14 cellular contexts compared by ENCODE assay signal in the genomic region with DNA sequence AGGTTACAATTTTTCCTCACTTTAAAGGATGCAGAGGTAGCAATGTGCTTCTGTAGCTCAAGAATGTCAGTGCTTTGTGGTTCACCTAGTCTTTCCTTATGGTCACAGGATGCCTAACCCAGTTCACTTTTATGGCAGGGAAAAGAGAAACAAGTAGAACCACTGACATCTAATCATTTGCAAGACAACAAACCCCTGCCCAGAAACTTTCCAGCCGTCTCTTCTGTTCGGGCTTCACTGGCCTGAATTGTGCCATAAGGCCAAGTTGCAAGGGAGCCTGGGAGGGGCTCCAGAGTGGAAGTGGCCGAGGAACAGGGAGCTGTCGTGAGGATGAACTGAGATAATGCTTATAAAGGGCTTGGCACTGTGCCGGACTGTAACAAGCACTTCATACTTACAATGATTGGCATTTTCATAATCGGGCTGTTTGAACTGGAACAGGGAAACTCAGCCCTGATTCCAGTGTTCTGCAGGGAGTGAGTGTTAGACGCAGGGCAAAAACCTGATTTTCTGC.
DNase-seq lines count a peak whose midpoint lies in the region; ATAC-seq, FAIRE-seq and TF ChIP-seq lines count a peak whose summit lies in the region.
"Had no signal": no experiment of that assay in that cellular context is flagged by ENCODE, and none has a peak within 500 bp of the region (broad histone marks: within the 10 kb centered on the region; RNA-seq: fewer than 3 reads in every experiment).

No MANE protein-coding gene starts in this region.

- CTCF ChIA-PET in K562 (lab: Yijun Ruan, JAX; ENCODE audit: low intra/inter-chr PET ratio): no interaction called here
- CTCF ChIA-PET in PC-9 (lab: Charles Lee): no interaction called here

- no peak for TF ChIP-seq POLR2A in K562 (conservative IDR thresholded peaks at IDR 0.05)

- H4K20me1 ChIP-seq in Loucy (ENCODE audit: insufficient read depth, low read length, poor library complexity, severe bottlenecking): no peaks in the 10 kb centered on the region
- no peaks in the 10 kb centered on the region for H4K20me1 ChIP-seq in K562 (replicated peaks; ENCODE audit: control insufficient read depth, insufficient read depth, low read length)
- no peaks in the 10 kb centered on the region for H4K20me1 ChIP-seq in PC-9 (ENCODE audit: insufficient read depth)

- no peaks in the 10 kb centered on the region for H3K9me3 ChIP-seq in Loucy (ENCODE audit: insufficient read depth, low read depth, low read length)
- H3K9me3 ChIP-seq in K562 (replicated peaks; ENCODE audit: control insufficient read depth, insufficient read depth, low read depth, low read length): no peaks in the 10 kb centered on the region
- H3K9me3 ChIP-seq in mucosa of descending colon: no peaks in the 10 kb centered on the region
- no peaks in the 10 kb centered on the region for H3K9me3 ChIP-seq in PC-9 (ENCODE audit: insufficient read depth, low read depth)
- H3K9me3 ChIP-seq: gastrocnemius medialis had no signal

- no peaks in the 10 kb centered on the region for H3K79me2 ChIP-seq in Loucy (ENCODE audit: insufficient read depth, low read length)
- H3K79me2 ChIP-seq in K562 (ENCODE audit: control insufficient read depth, insufficient read depth, low read length): no peaks in the 10 kb centered on the region
- no peaks in the 10 kb centered on the region for H3K79me2 ChIP-seq in PC-9 (ENCODE audit: low read depth)

- no peak for TF ChIP-seq RAD21 in K562 (CRISPR knock-in tag; conservative IDR thresholded peaks at IDR 0.05 in 1 of 2, IDR thresholded peaks at IDR 0.05 in 1 of 2)

- in situ Hi-C loops in K562 (cut with MboI): no loop called here

- H3K27ac ChIP-seq in K562 (ENCODE audit: extremely low read depth, low read depth, low read length): no peak overlapping the region
- H3K27ac ChIP-seq in PC-9: no peak overlapping the region
- H3K27ac ChIP-seq: gastrocnemius medialis, KMS-11 had no signal

- H3K36me3 ChIP-seq in Loucy (ENCODE audit: insufficient read depth, low read length) (no peaks in the 10 kb centered on the region), K562 (ENCODE audit: control insufficient read depth, insufficient read depth, low read length) (no peaks in the 10 kb centered on the region), mucosa of descending colon (ENCODE audit: low read depth) (no peaks in the 10 kb centered on the region), PC-9 (ENCODE audit: low read depth) (no peaks in the 10 kb centered on the region)
- H3K36me3 ChIP-seq: gastrocnemius medialis had no signal

- no peak overlapping the region for H3K4me3 ChIP-seq in AG10803 (ENCODE audit: low read length)
- H3K4me3 ChIP-seq in Loucy (ENCODE audit: low read length, poor library complexity, severe bottlenecking): no peak overlapping the region
- no peak overlapping the region for H3K4me3 ChIP-seq in K562
- H3K4me3 ChIP-seq in mucosa of descending colon: no peak overlapping the region
- no peak overlapping the region for H3K4me3 ChIP-seq in PC-9
- H3K4me3 ChIP-seq: gastrocnemius medialis had no signal

- 24% methylated on average over 7 of the region's 7 CpGs for WGBS in K562 (ENCODE audit: insufficient coverage, low coverage, missing lambda C conversion rate)

- ATAC-seq in K562 (peak; percentile 67), mucosa of descending colon (peak; percentile 89), GM18502 (IDR thresholded peaks at IDR 0.05; ENCODE audit: poor library complexity, unreplicated experiment) (no peak)
- ATAC-seq: gastrocnemius medialis; stimulated activated memory B cell treated with anti-CD40 and anti-IgM and Interleukin-4, amounts not matched to agents 10 μg/mL and 1 μg/mL and 100 μg/mL, for 72 hours had no signal

- DNase-seq in AG10803 (ENCODE audit: low read depth) (peak; percentile 17), K562 (ENCODE audit: extremely low read depth in 1 of 4, low spot score in 3 of 4) (peak in 1 of 4 experiments; percentile 47), mucosa of descending colon (peak; percentile 71 to 89 (median 74)), PC-9 (no peak), DMS79 treated with DMSO at 0.1 percent for 48 hours (lab: John Stamatoyannopoulos, UW) (no peak), SW 1271 (lab: John Stamatoyannopoulos, UW) (no peak)
- DNase-seq: CD4-positive, CD25-positive, alpha-beta regulatory T cell; gastrocnemius medialis; mesendoderm; NCI-H526 had no signal

- H3K9me2 ChIP-seq in Loucy (replicated peaks; ENCODE audit: low read depth, low read length): no peaks in the 10 kb centered on the region
- H3K9me2 ChIP-seq in PC-9 (ENCODE audit: insufficient read depth): no peaks in the 10 kb centered on the region

- no peaks in the 10 kb centered on the region; the same call in 1 of the 2 replicates for H3F3A ChIP-seq in Loucy (ENCODE audit: low read depth)
- peaks cover 4% of the 10 kb centered on the region for H3F3A ChIP-seq in PC-9 (ENCODE audit: insufficient read depth, low read depth)

- no peak for FAIRE-seq in K562 (lab: Jason Lieb, UNC)

- POLR2A ChIA-PET in K562 (lab: Yijun Ruan, JAX): interaction anchor here (1.8 kb wide), 1 partner anchor 9 kb away, joined by 8 read pairs; no protein-coding TSS in a partner anchor
- POLR2A ChIA-PET in PC-9 (lab: Charles Lee; ENCODE audit: unreplicated experiment): interaction anchor here (0.6 to 0.7 kb wide), 3 partner anchors 7 to 83 kb away, joined by 3 to 5 read pairs (median 4); no protein-coding TSS in a partner anchor

- H3K4me2 ChIP-seq in Loucy (ENCODE audit: low read depth, low read length, poor library complexity, severe bottlenecking) (peak overlapping the region; percentile 22), K562 (ENCODE audit: insufficient read depth, low read length) (peak overlapping the region; percentile 23; the same call in 1 of the 2 replicates), PC-9 (no peak overlapping the region)
- H3K4me2 ChIP-seq: KMS-11 had no signal

- H3K27me3 ChIP-seq in Loucy (ENCODE audit: insufficient read depth, low read length, poor library complexity, severe bottlenecking): no peaks in the 10 kb centered on the region
- H3K27me3 ChIP-seq in K562 (ENCODE audit: control insufficient read depth in 2 of 2, insufficient read depth in 2 of 2, low read length in 2 of 2): no peaks in the 10 kb centered on the region
- H3K27me3 ChIP-seq in PC-9 (ENCODE audit: insufficient read depth, low read depth): no peaks in the 10 kb centered on the region
- H3K27me3 ChIP-seq: gastrocnemius medialis had no signal

- H2AFZ ChIP-seq in Loucy (ENCODE audit: low read length) (peak overlapping the region; percentile 47), K562 (ENCODE audit: low read depth, low read length) (peak overlapping the region; percentile 77), PC-9 (no peak overlapping the region)

- H3K9me1 ChIP-seq in K562 (ENCODE audit: control insufficient read depth, insufficient read depth, low read length): no peaks in the 10 kb centered on the region

- intact Hi-C loops in K562 (cut with micrococcal nuclease): no loop called here
- intact Hi-C loops in mucosa of descending colon (cut with DNase I, micrococcal nuclease): no loop called here
- intact Hi-C loops in PC-9 (cut with micrococcal nuclease; ENCODE audit: unreplicated experiment): no loop called here

- H3K9ac ChIP-seq in Loucy (ENCODE audit: low read depth, low read length, poor library complexity, severe bottlenecking): no peak overlapping the region
- H3K9ac ChIP-seq in K562 (ENCODE audit: insufficient read depth in 1 of 2, low read depth in 2 of 2, low read length in 2 of 2): no peak overlapping the region; a peak in 1 of 4 replicates
- H3K9ac ChIP-seq: KMS-11 had no signal

- no peak for TF ChIP-seq EP300 in K562 (IDR thresholded peaks at IDR 0.05; ENCODE audit: low read length)

- H3K4me1 ChIP-seq in Loucy (ENCODE audit: insufficient read depth, low read length, poor library complexity, severe bottlenecking) (peaks cover 23% of the 10 kb centered on the region), K562 (replicated peaks in 1 of 2; ENCODE audit: control insufficient read depth in 2 of 2, insufficient read depth in 2 of 2, low read length in 2 of 2) (no peaks in the 10 kb centered on the region; a peak in 2 of 5 replicates), mucosa of descending colon (ENCODE audit: low read depth) (peaks cover 20% of the 10 kb centered on the region), PC-9 (replicated peaks; ENCODE audit: insufficient read depth) (no peaks in the 10 kb centered on the region)
- H3K4me1 ChIP-seq: gastrocnemius medialis had no signal

- TF ChIP-seq CTCF in AG10803 (conservative IDR thresholded peaks at IDR 0.05; ENCODE audit: low read length) (no peak), Loucy (conservative IDR thresholded peaks at IDR 0.05; ENCODE audit: low read length) (no peak), K562 (IDR thresholded peaks at IDR 0.05 in 2 of 3, conservative IDR thresholded peaks at IDR 0.05 in 1 of 3; ENCODE audit: insufficient read depth in 2 of 3, low read depth in 1 of 3, low read length in 3 of 3) (no peak), mucosa of descending colon (IDR thresholded peaks at IDR 0.05) (no peak), PC-9 (conservative IDR thresholded peaks at IDR 0.05) (no peak)

- BruUV-seq in K562 (replicated peaks; lab: Mats Ljungman, UMichigan) (no TSS peak), PC-9 (replicated peaks; lab: Mats Ljungman, UMichigan) (no TSS peak)

TF ChIP-seq in K562, 482 proteins besides CTCF, POLR2A, EP300 and RAD21 (continues in another document):
- TF ChIP-seq, protein P1, sequence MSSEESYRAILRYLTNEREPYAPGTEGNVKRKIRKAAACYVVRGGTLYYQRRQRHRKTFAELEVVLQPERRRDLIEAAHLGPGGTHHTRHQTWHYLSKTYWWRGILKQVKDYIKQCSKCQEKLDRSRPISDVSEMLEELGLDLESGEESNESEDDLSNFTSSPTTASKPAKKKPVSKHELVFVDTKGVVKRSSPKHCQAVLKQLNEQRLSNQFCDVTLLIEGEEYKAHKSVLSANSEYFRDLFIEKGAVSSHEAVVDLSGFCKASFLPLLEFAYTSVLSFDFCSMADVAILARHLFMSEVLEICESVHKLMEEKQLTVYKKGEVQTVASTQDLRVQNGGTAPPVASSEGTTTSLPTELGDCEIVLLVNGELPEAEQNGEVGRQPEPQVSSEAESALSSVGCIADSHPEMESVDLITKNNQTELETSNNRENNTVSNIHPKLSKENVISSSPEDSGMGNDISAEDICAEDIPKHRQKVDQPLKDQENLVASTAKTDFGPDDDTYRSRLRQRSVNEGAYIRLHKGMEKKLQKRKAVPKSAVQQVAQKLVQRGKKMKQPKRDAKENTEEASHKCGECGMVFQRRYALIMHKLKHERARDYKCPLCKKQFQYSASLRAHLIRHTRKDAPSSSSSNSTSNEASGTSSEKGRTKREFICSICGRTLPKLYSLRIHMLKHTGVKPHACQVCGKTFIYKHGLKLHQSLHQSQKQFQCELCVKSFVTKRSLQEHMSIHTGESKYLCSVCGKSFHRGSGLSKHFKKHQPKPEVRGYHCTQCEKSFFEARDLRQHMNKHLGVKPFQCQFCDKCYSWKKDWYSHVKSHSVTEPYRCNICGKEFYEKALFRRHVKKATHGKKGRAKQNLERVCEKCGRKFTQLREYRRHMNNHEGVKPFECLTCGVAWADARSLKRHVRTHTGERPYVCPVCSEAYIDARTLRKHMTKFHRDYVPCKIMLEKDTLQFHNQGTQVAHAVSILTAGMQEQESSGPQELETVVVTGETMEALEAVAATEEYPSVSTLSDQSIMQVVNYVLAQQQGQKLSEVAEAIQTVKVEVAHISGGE (CRISPR knock-in tag; IDR thresholded peaks at IDR 0.05): peak in 1 of 3 experiments; percentile 91; a peak in 2 of 6 replicates
- no peak for TF ChIP-seq ZBTB17 (CRISPR knock-in tag; IDR thresholded peaks at IDR 0.05)

Comparison
In these comparisons a context has a peak if more than half of its experiments do, and no peak if none do; other contexts are left out.
1. DNase-seq: peak in AG10803 (single experiment) and mucosa of descending colon (3 of 3); none in PC-9 (0 of 2), DMS79 treated with DMSO at 0.1 percent for 48 hours (single experiment) and SW 1271 (0 of 2).